In genomic region chr11:27464155-27464759, GRCh38 we compare ENCODE assay signal across 12 cellular contexts. TPM values are rescaled to one million over a fixed set of nuclear protein-coding genes. Genes with fewer than 3 reads are reported as not detected.
A peak's percentile ranks its signal among the peaks of the same experiment; 100 is the strongest.
DNase-seq lines count a peak whose midpoint lies in the region; ATAC-seq, FAIRE-seq and TF ChIP-seq lines count a peak whose summit lies in the region.
"Had no signal": no experiment of that assay in that cellular context is flagged by ENCODE, and none has a peak within 500 bp of the region (broad histone marks: within the 10 kb centered on the region; RNA-seq: fewer than 3 reads in every experiment).

No MANE protein-coding gene starts in this region.

- H3K9me3 ChIP-seq in K562 (replicated peaks; ENCODE audit: control insufficient read depth, insufficient read depth, low read depth, low read length) = no peaks in the 10 kb centered on the region
- no peaks in the 10 kb centered on the region for H3K9me3 ChIP-seq in keratinocyte (ENCODE audit: control insufficient read depth, low read depth, low read length)
- no peaks in the 10 kb centered on the region for H3K9me3 ChIP-seq in suprapubic skin

- H3K27ac ChIP-seq in K562 (ENCODE audit: extremely low read depth, low read depth, low read length) (peak overlapping the region; percentile 54; the same call in 2 of the 3 replicates), keratinocyte (ENCODE audit: control insufficient read depth, insufficient read depth, low read length) (peak overlapping the region; percentile 83), suprapubic skin (peak overlapping the region; percentile 24)

- H3K36me3 ChIP-seq in K562 (ENCODE audit: control insufficient read depth, insufficient read depth, low read length) (no peaks in the 10 kb centered on the region), keratinocyte (ENCODE audit: control insufficient read depth in 2 of 2, extremely low read depth in 1 of 2, insufficient read depth in 2 of 2, low read length in 2 of 2) (no peaks in the 10 kb centered on the region), suprapubic skin (no peaks in the 10 kb centered on the region)

- in situ Hi-C loops in K562 (cut with MboI) = no loop called here

- H3K9ac ChIP-seq in K562 (ENCODE audit: insufficient read depth in 1 of 2, low read depth in 2 of 2, low read length in 2 of 2) (peak overlapping the region in 1 of 2 experiments; percentile 16; a peak in 1 of 4 replicates), keratinocyte (ENCODE audit: control insufficient read depth, extremely low read depth, insufficient read depth, low read length) (peak overlapping the region; percentile 49)

- TF ChIP-seq EP300 in K562 (IDR thresholded peaks at IDR 0.05; ENCODE audit: low read length) (no peak), suprapubic skin (IDR thresholded peaks at IDR 0.05) (no peak)

- CTCF ChIA-PET in K562 (lab: Yijun Ruan, JAX; ENCODE audit: low intra/inter-chr PET ratio) = interaction anchor here (0.6 kb wide), 1 partner anchor 89 kb away, joined by 5 read pairs; no protein-coding TSS in a partner anchor

- DNase-seq in LoVo (ENCODE audit: low spot score) (peak; percentile 84), K562 (ENCODE audit: extremely low read depth in 1 of 4, low spot score in 3 of 4) (peak in 1 of 4 experiments; percentile 13), keratinocyte (ENCODE audit: low read depth, low spot score) (peak; percentile 36), suprapubic skin (ENCODE audit: low spot score in 2 of 2) (no peak)
- DNase-seq in stimulated activated CD4-positive, alpha-beta T cell treated with anti-CD3 and anti-CD28 coated beads, Interleukin-12 subunit alpha, Interleukin-12 subunit beta, amount 100 ng/mL, for 4 hours = no peak
- DNase-seq: activated effector memory CD4-positive, alpha-beta T cell treated with anti-CD3 and anti-CD28 coated beads, Interleukin-2, amount 50 U/mL, for 16 hours; naive thymus-derived CD8-positive, alpha-beta T cell; NCI-H2081 treated with DMSO at 0.1 percent for 48 hours had no signal

- dilution Hi-C loops in keratinocyte (cut with MboI; ENCODE audit: extremely low pct_ligation_motif_present, low sequenced_read_pairs) = no loop called here

- intact Hi-C loops in K562 (cut with micrococcal nuclease) = no loop called here

- H3K9me1 ChIP-seq in K562 (ENCODE audit: control insufficient read depth, insufficient read depth, low read length) (no peaks in the 10 kb centered on the region), keratinocyte (ENCODE audit: control insufficient read depth, extremely low read depth, insufficient read depth, low read length) (no peaks in the 10 kb centered on the region)

- TF ChIP-seq RAD21 in K562 (CRISPR knock-in tag; conservative IDR thresholded peaks at IDR 0.05 in 1 of 2, IDR thresholded peaks at IDR 0.05 in 1 of 2) = no peak

- WGBS in K562 (ENCODE audit: insufficient coverage, low coverage, missing lambda C conversion rate) = 39% methylated on average over 3 of the region's 3 CpGs
- 44% methylated on average over 3 of the region's 3 CpGs for WGBS in suprapubic skin

- no peaks in the 10 kb centered on the region for H3K27me3 ChIP-seq in K562 (ENCODE audit: control insufficient read depth in 2 of 2, insufficient read depth in 2 of 2, low read length in 2 of 2)
- H3K27me3 ChIP-seq in keratinocyte (ENCODE audit: control insufficient read depth, extremely low read depth, insufficient read depth, low read length) = no peaks in the 10 kb centered on the region
- H3K27me3 ChIP-seq in suprapubic skin = no peaks in the 10 kb centered on the region

- no peak for FAIRE-seq in K562 (lab: Jason Lieb, UNC)
- FAIRE-seq in keratinocyte (lab: Jason Lieb, UNC) = peak; percentile 74
- FAIRE-seq: TTC549 had no signal

- peak overlapping the region; percentile 79 for H2AFZ ChIP-seq in K562 (ENCODE audit: low read depth, low read length)
- no peak overlapping the region for H2AFZ ChIP-seq in keratinocyte (ENCODE audit: control insufficient read depth, low read length)

- H3K4me1 ChIP-seq in K562 (replicated peaks in 1 of 2; ENCODE audit: control insufficient read depth in 2 of 2, insufficient read depth in 2 of 2, low read length in 2 of 2) = peaks cover 0 to 18% of the 10 kb centered on the region in 2 experiments; a peak in 2 of 5 replicates
- peaks cover 70% of the 10 kb centered on the region for H3K4me1 ChIP-seq in keratinocyte (ENCODE audit: control insufficient read depth, extremely low read depth, insufficient read depth, low read length)
- peaks cover 71% of the 10 kb centered on the region for H3K4me1 ChIP-seq in suprapubic skin

- ATAC-seq in K562 (peak; percentile 76), HG02885 (IDR thresholded peaks at IDR 0.05; ENCODE audit: poor library complexity, unreplicated experiment) (no peak), GM21526 (IDR thresholded peaks at IDR 0.05; ENCODE audit: low FRiP score, unreplicated experiment) (no peak), HG03457 (IDR thresholded peaks at IDR 0.05; ENCODE audit: unreplicated experiment) (no peak)
- ATAC-seq: naive thymus-derived CD8-positive, alpha-beta T cell had no signal

- no TSS peak for BruUV-seq in K562 (replicated peaks; lab: Mats Ljungman, UMichigan)

- TF ChIP-seq CTCF in K562 (IDR thresholded peaks at IDR 0.05 in 2 of 3, conservative IDR thresholded peaks at IDR 0.05 in 1 of 3; ENCODE audit: insufficient read depth in 2 of 3, low read depth in 1 of 3, low read length in 3 of 3) (no peak), keratinocyte (optimal IDR thresholded peaks at IDR 0.05 in 1 of 3, IDR thresholded peaks at IDR 0.05 in 1 of 3, conservative IDR thresholded peaks at IDR 0.05 in 1 of 3; ENCODE audit: extremely low read depth in 1 of 3, insufficient read depth in 2 of 3, low read length in 3 of 3) (no peak), suprapubic skin (IDR thresholded peaks at IDR 0.05) (no peak)

- peaks cover 29% of the 10 kb centered on the region for H3K79me2 ChIP-seq in K562 (ENCODE audit: control insufficient read depth, insufficient read depth, low read length)
- H3K79me2 ChIP-seq in keratinocyte (ENCODE audit: control insufficient read depth, insufficient read depth, low read length) = peaks cover 85% of the 10 kb centered on the region

- TF ChIP-seq POLR2A in K562 (conservative IDR thresholded peaks at IDR 0.05) (no peak), suprapubic skin (IDR thresholded peaks at IDR 0.05) (no peak)

- H4K20me1 ChIP-seq in K562 (replicated peaks; ENCODE audit: control insufficient read depth, insufficient read depth, low read length) (0 out of 2 replicates have a peak, but pooled peaks cover 4% of the 10 kb centered on the region), keratinocyte (ENCODE audit: control insufficient read depth, extremely low read depth, insufficient read depth, low read length) (no peaks in the 10 kb centered on the region)

- POLR2A ChIA-PET in K562 (lab: Yijun Ruan, JAX) = interaction anchor here (0.7 to 1.2 kb wide), 3 partner anchors 9 to 43 kb away, joined by 3 to 5 read pairs (median 4); partner anchors contain the start of gene LGR4

- no peak overlapping the region for H3K4me3 ChIP-seq in K562
- H3K4me3 ChIP-seq in keratinocyte (ENCODE audit: control insufficient read depth in 2 of 3, extremely low read depth in 1 of 3, insufficient read depth in 2 of 3, low read depth in 1 of 3, low read length in 3 of 3) = peak overlapping the region in 2 of 3 experiments; percentile 55 to 58
- H3K4me3 ChIP-seq in suprapubic skin = no peak overlapping the region

- peak overlapping the region; percentile 17 for H3K4me2 ChIP-seq in K562 (ENCODE audit: insufficient read depth, low read length)
- peak overlapping the region; percentile 66 for H3K4me2 ChIP-seq in keratinocyte (ENCODE audit: control insufficient read depth, extremely low read depth, insufficient read depth, low read depth, low read length)

RNA-seq across cellular contexts. Expression of gene LGR4, which starts 8.3 kb away (rescaled TPM):
- total RNA-seq in K562 (2011; cell fraction: chromatin; rRNA removed; ENCODE audit: low replicate concordance) = 23.3 and 49.2 TPM in 2 replicates
- 11.5 and 15.8 TPM in 2 replicates for total RNA-seq in K562 (2011; cell fraction: nucleolus; rRNA removed)
- total RNA-seq in K562 (2011; cell fraction: nucleoplasm; rRNA removed) = 23.7 and 31.5 TPM in 2 replicates
- total RNA-seq in K562 (2014; rRNA removed) (3.1 and 3.8 TPM in 2 replicates), K562 (2014; rRNA removed; fragmentation: Illumina TruSeq; extraction: Trizol) (6.4 and 7.3 TPM in 2 replicates), K562 (2015; rRNA removed; fragmentation: Illumina TruSeq; extraction: Trizol) (6.4 and 9.5 TPM in 2 replicates), K562 (2021) (4.7 and 5.8 TPM in 2 replicates), suprapubic skin (100 to 1,000 TPM in 1 of 4 donors, 10 to 100 TPM in 3; 54.7 to 143 (median 66.4) TPM)
- polyA plus RNA-seq in K562 (2011; rRNA removed) (10.1 and 10.8 TPM in 2 replicates), K562 (2014; fragmentation: Illumina TruSeq; extraction: Trizol) (3.7 and 5.9 TPM in 2 replicates), K562 (2014; fragmentation: Nextera tagmentation; extraction: Ambion mirVana) (1 to 10 TPM in 1 of 2 experiments, under 1 TPM in 1; 0.94 to 1.7 TPM), K562 (2014; rRNA removed) (2.5 and 3.7 TPM in 2 replicates), keratinocyte (24.3 to 49.7 TPM (median 35.1 TPM) in 3 replicates)
- 2.8 and 5.6 TPM in 2 replicates for polyA plus RNA-seq in K562 (2011; cell fraction: cytosol; rRNA removed)
- 12.8 and 22.2 TPM in 2 replicates for polyA plus RNA-seq in K562 (2011; cell fraction: nucleus; rRNA removed)
- 3.6 and 4.1 TPM in 2 replicates for polyA plus RNA-seq in K562 (2012)
- 16.6 and 32.2 TPM in 2 replicates for polyA minus RNA-seq in K562 (2011; rRNA and poly(A)+ RNA removed)
- polyA minus RNA-seq in K562 (2011; cell fraction: cytosol; rRNA and poly(A)+ RNA removed) = 7.6 and 8.6 TPM in 2 replicates
- 18.0 and 44.5 TPM in 2 replicates for polyA minus RNA-seq in K562 (2011; cell fraction: nucleus; rRNA and poly(A)+ RNA removed)
- 7.3 TPM for polyA plus RNA-seq in keratinocyte (2011; ENCODE audit: low read depth)
- 10.9 and 21.5 TPM in 2 replicates for polyA plus RNA-seq in keratinocyte (2011; cell fraction: cytosol; rRNA removed)
- 48.3 and 61.2 TPM in 2 replicates for polyA plus RNA-seq in keratinocyte (2011; cell fraction: nucleus; rRNA removed)
- polyA plus RNA-seq in keratinocyte (2012; ENCODE audit: low replicate concordance) = 14.8 and 24.7 TPM in 2 replicates
- 37.3 to 116 TPM (median 94.5 TPM) in 3 replicates for polyA minus RNA-seq in keratinocyte
- 30.1 TPM for polyA minus RNA-seq in keratinocyte (2011; cell fraction: cytosol; rRNA and poly(A)+ RNA removed)
- 95.4 and 156 TPM in 2 replicates for polyA minus RNA-seq in keratinocyte (2011; cell fraction: nucleus; rRNA and poly(A)+ RNA removed)

RNA-seq across cellular contexts. Expression of gene LIN7C, which starts 42.3 kb away (rescaled TPM):
- 3.3 and 11.8 TPM in 2 replicates for total RNA-seq in K562 (2011; cell fraction: chromatin; rRNA removed; ENCODE audit: low replicate concordance)
- total RNA-seq in K562 (2011; cell fraction: nucleolus; rRNA removed) = 2.7 and 3.2 TPM in 2 replicates
- total RNA-seq in K562 (2011; cell fraction: nucleoplasm; rRNA removed) = 9.5 and 22.1 TPM in 2 replicates
- total RNA-seq in K562 (2014; rRNA removed) = 21.5 and 23.5 TPM in 2 replicates
- 52.7 and 55.9 TPM in 2 replicates for total RNA-seq in K562 (2014; rRNA removed; fragmentation: Illumina TruSeq; extraction: Trizol)
- 37.4 and 41.4 TPM in 2 replicates for total RNA-seq in K562 (2015; rRNA removed; fragmentation: Illumina TruSeq; extraction: Trizol)
- total RNA-seq in K562 (2021) = 32.7 and 34.1 TPM in 2 replicates
- polyA plus RNA-seq in K562 (2011; rRNA removed) = 15.7 and 21.5 TPM in 2 replicates
- polyA plus RNA-seq in K562 (2011; cell fraction: cytosol; rRNA removed) = 7.6 and 15.1 TPM in 2 replicates
- 4.2 and 4.3 TPM in 2 replicates for polyA plus RNA-seq in K562 (2011; cell fraction: nucleus; rRNA removed)
- polyA plus RNA-seq in K562 (2012) = 5.3 and 6.8 TPM in 2 replicates
- polyA plus RNA-seq in K562 (2014; fragmentation: Illumina TruSeq; extraction: Trizol) = 8.8 and 10.8 TPM in 2 replicates
- polyA plus RNA-seq in K562 (2014; fragmentation: Nextera tagmentation; extraction: Ambion mirVana) = 10 to 100 TPM; 20.0 to 48.1 TPM
- 19.2 and 22.6 TPM in 2 replicates for polyA plus RNA-seq in K562 (2014; rRNA removed)
- polyA minus RNA-seq in K562 (2011; rRNA and poly(A)+ RNA removed) = 29.7 and 31.2 TPM in 2 replicates
- polyA minus RNA-seq in K562 (2011; cell fraction: cytosol; rRNA and poly(A)+ RNA removed) = 11.4 and 18.3 TPM in 2 replicates
- 6.9 and 9.6 TPM in 2 replicates for polyA minus RNA-seq in K562 (2011; cell fraction: nucleus; rRNA and poly(A)+ RNA removed)
- polyA plus RNA-seq in keratinocyte = 12.1 to 27.5 TPM (median 23.0 TPM) in 3 replicates
- 20.4 TPM for polyA plus RNA-seq in keratinocyte (2011; ENCODE audit: low read depth)
- 13.2 and 23.7 TPM in 2 replicates for polyA plus RNA-seq in keratinocyte (2011; cell fraction: cytosol; rRNA removed)
- 13.2 and 18.1 TPM in 2 replicates for polyA plus RNA-seq in keratinocyte (2011; cell fraction: nucleus; rRNA removed)
- 12.8 and 13.6 TPM in 2 replicates for polyA plus RNA-seq in keratinocyte (2012; ENCODE audit: low replicate concordance)
- 4.8 to 18.2 TPM (median 8.4 TPM) in 3 replicates for polyA minus RNA-seq in keratinocyte
- polyA minus RNA-seq in keratinocyte (2011; cell fraction: cytosol; rRNA and poly(A)+ RNA removed) = 18.6 TPM
- 8.4 and 18.7 TPM in 2 replicates for polyA minus RNA-seq in keratinocyte (2011; cell fraction: nucleus; rRNA and poly(A)+ RNA removed)
- total RNA-seq in suprapubic skin = 10 to 100 TPM; 31.7 to 45.5 (median 42.6) TPM

Comparison
In these comparisons a context has a peak if more than half of its experiments do, and no peak if none do; other contexts are left out.
1. DNase-seq: peak in LoVo (single experiment) and keratinocyte (single experiment); none in suprapubic skin (0 of 2) and stimulated activated CD4-positive, alpha-beta T cell treated with anti-CD3 and anti-CD28 coated beads, Interleukin-12 subunit alpha, Interleukin-12 subunit beta, amount 100 ng/mL, for 4 hours (single experiment).
2. H3K27ac ChIP-seq: peak in every context shown above with its lines; median percentile 83 in keratinocyte; 54 in K562; 24 in suprapubic skin.
3. H3K4me3 ChIP-seq: peak in keratinocyte (2 of 3); none in K562 (single experiment) and suprapubic skin (single experiment).